ENCODE assay signal across 37 cellular contexts in the genomic region with DNA sequence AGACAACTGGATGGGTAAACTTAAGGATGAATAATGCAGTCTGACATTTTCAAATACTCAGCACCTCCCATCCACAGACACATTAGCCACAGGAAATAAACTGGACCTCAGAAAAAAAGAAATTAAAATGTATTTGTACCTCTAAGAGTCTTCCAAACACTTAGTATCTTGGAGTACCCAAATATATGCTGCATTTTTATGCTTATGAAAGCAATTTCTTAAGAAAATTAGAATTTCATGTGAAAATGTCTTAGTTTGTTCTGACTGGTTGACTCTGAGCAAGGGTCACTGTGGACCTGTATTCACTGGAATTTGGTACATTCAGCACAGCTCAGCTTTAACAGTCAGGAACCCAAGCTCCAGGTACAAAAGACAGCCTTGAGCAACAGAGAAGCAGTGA.
"Had no signal": no experiment of that assay in that cellular context is flagged by ENCODE, and none has a peak within 500 bp of the region (broad histone marks: within the 10 kb centered on the region; RNA-seq: fewer than 3 reads in every experiment).

No MANE protein-coding gene starts in this region.

- H3K9me3 Mint-ChIP-seq: activated CD4-positive, alpha-beta T cell treated with anti-CD3 and anti-CD28 coated beads, Interleukin-2, amount 10 ng/mL, durations not matched to agents 24 days and 14 days; activated naive CD4-positive, alpha-beta T cell treated with anti-CD3 and anti-CD28 coated beads for 36 hours; activated T-helper 1 cell treated with anti-CD3 and anti-CD28 coated beads, Interleukin-12 subunit alpha, Interleukin-12 subunit beta, Interleukin-2, Interleukin-4 antibody, amounts not matched to agents 30 ng/mL and 10 ng/mL and 1 ng/mL, durations not matched to agents 14 hours and 24 hours and 36 hours had no signal

- H3K27me3 ChIP-seq: adrenal gland, body of pancreas, brain microvascular endothelial cell, breast epithelium had no signal

- FAIRE-seq: astrocyte, TTC549 had no signal

- H3K27ac ChIP-seq: adrenal gland, body of pancreas, brain microvascular endothelial cell, breast epithelium, VCaP had no signal

- H3K4me3 Mint-ChIP-seq: activated B cell treated with CpG ODN at 0.5 μM for 24 hours; activated CD4-positive, alpha-beta memory T cell treated with anti-CD3 and anti-CD28 coated beads for 36 hours; activated CD4-positive, alpha-beta T cell treated with anti-CD3 and anti-CD28 coated beads, Interleukin-2, amount 10 ng/mL, durations not matched to agents 24 days and 14 days; activated CD8-positive, alpha-beta T cell treated with anti-CD3 and anti-CD28 coated beads for 36 hours; activated naive CD4-positive, alpha-beta T cell treated with anti-CD3 and anti-CD28 coated beads for 36 hours; activated naive CD8-positive, alpha-beta T cell treated with anti-CD3 and anti-CD28 coated beads for 36 hours; activated T-cell treated with anti-CD3 and anti-CD28 coated beads, Interleukin-2, amount 50 U/mL, for 4 hours; activated T-cell treated with anti-CD3 and anti-CD28 coated beads, Interleukin-2, amount 50 U/mL, for 72 hours; activated T-helper 1 cell treated with anti-CD3 and anti-CD28 coated beads, Interleukin-12 subunit alpha, Interleukin-12 subunit beta, Interleukin-2, Interleukin-4 antibody, amounts not matched to agents 30 ng/mL and 10 ng/mL and 1 ng/mL, durations not matched to agents 14 hours and 24 hours and 36 hours; activated T-helper 17 cell treated with anti-CD3 and anti-CD28 coated beads, Interleukin-2, amount 50 U/mL, for 72 hours; T-helper 1 cell treated with Interleukin-12 subunit alpha and Interleukin-12 subunit beta and Interleukin-4 antibody, amounts not matched to agents 30 μg/mL and 1 μg/mL, for 36 hours; T-helper 2 cell treated with Interferon-gamma antibody and Interleukin-4, amounts not matched to agents 5 μg/mL and 100 μg/mL, for 36 hours had no signal

- H3K9me3 ChIP-seq: adrenal gland had no signal

- H3K27me3 Mint-ChIP-seq: activated CD4-positive, alpha-beta memory T cell treated with anti-CD3 and anti-CD28 coated beads for 36 hours; activated CD4-positive, alpha-beta T cell treated with anti-CD3 and anti-CD28 coated beads, Interleukin-2, amount 10 ng/mL, durations not matched to agents 24 days and 14 days; activated CD8-positive, alpha-beta T cell treated with anti-CD3 and anti-CD28 coated beads for 36 hours; activated T-helper 17 cell treated with anti-CD3 and anti-CD28 coated beads, Interleukin-2, amount 50 U/mL, for 72 hours had no signal

- H3K4me3 ChIP-seq: adrenal gland, body of pancreas, breast epithelium had no signal

- H3K36me3 Mint-ChIP-seq: activated CD4-positive, alpha-beta memory T cell treated with anti-CD3 and anti-CD28 coated beads for 36 hours; activated naive CD8-positive, alpha-beta T cell treated with anti-CD3 and anti-CD28 coated beads for 36 hours had no signal

- ATAC-seq: activated CD8-positive, alpha-beta T cell treated with anti-CD3 and anti-CD28 coated beads for 36 hours; activated naive CD4-positive, alpha-beta T cell treated with anti-CD3 and anti-CD28 coated beads, Interleukin-2, amount 50 U/mL, for 72 hours; activated T-cell treated with anti-CD3 and anti-CD28 coated beads, Interleukin-2, amount 50 U/mL, for 4 hours; activated T-cell treated with anti-CD3 and anti-CD28 coated beads, Interleukin-2, amount 50 U/mL, for 72 hours; activated T-helper 17 cell treated with anti-CD3 and anti-CD28 coated beads, Interleukin-2, amount 50 U/mL, for 72 hours; body of pancreas had no signal

- H3K27ac Mint-ChIP-seq: activated B cell treated with CpG ODN at 0.5 μM for 24 hours; activated CD4-positive, alpha-beta memory T cell treated with anti-CD3 and anti-CD28 coated beads for 36 hours; activated CD4-positive, alpha-beta T cell treated with anti-CD3 and anti-CD28 coated beads, Interleukin-2, amount 10 ng/mL, durations not matched to agents 24 days and 14 days; activated CD8-positive, alpha-beta T cell treated with anti-CD3 and anti-CD28 coated beads for 36 hours; activated naive CD4-positive, alpha-beta T cell treated with anti-CD3 and anti-CD28 coated beads for 36 hours; activated naive CD4-positive, alpha-beta T cell treated with anti-CD3 and anti-CD28 coated beads, Interleukin-2, amount 50 U/mL, for 72 hours; activated naive CD8-positive, alpha-beta T cell treated with anti-CD3 and anti-CD28 coated beads for 36 hours; activated T-cell treated with anti-CD3 and anti-CD28 coated beads, Interleukin-2, amount 50 U/mL, for 72 hours; activated T-helper 1 cell treated with anti-CD3 and anti-CD28 coated beads, Interleukin-12 subunit alpha, Interleukin-12 subunit beta, Interleukin-2, Interleukin-4 antibody, amounts not matched to agents 30 ng/mL and 10 ng/mL and 1 ng/mL, durations not matched to agents 14 hours and 24 hours and 36 hours; activated T-helper 17 cell treated with anti-CD3 and anti-CD28 coated beads, Interleukin-2, amount 50 U/mL, for 72 hours; T-helper 1 cell treated with Interleukin-12 subunit alpha and Interleukin-12 subunit beta and Interleukin-4 antibody, amounts not matched to agents 30 μg/mL and 1 μg/mL, for 36 hours; T-helper 2 cell treated with Interferon-gamma antibody and Interleukin-4, amounts not matched to agents 5 μg/mL and 100 μg/mL, for 36 hours had no signal

- DNase-seq: activated B cell treated with CpG ODN at 0.5 μM for 24 hours; activated CD4-positive, alpha-beta memory T cell treated with anti-CD3 and anti-CD28 coated beads for 36 hours; activated CD4-positive, alpha-beta T cell treated with anti-CD3 and anti-CD28 coated beads for 4 hours; activated CD4-positive, alpha-beta T cell treated with anti-CD3 and anti-CD28 coated beads, Interleukin-2, amount 10 ng/mL, durations not matched to agents 24 days and 14 days; activated CD4-positive, alpha-beta T cell treated with anti-CD3 and anti-CD28 coated beads, Interleukin-2, amount 50 U/mL, for 1 hour; activated CD4-positive, alpha-beta T cell treated with anti-CD3 and anti-CD28 coated beads, Interleukin-2, amount 50 U/mL, for 4 hours; activated CD4-positive, CD25-positive, alpha-beta regulatory T cell treated with anti-CD3 and anti-CD28 coated beads, Interleukin-2, amount 50 U/mL, for 72 hours; activated CD8-positive, alpha-beta memory T cell treated with anti-CD3 and anti-CD28 coated beads, Interleukin-2, amount 50 U/mL, for 4 hours; activated CD8-positive, alpha-beta T cell treated with anti-CD3 and anti-CD28 coated beads for 36 hours; activated effector memory CD4-positive, alpha-beta T cell treated with anti-CD3 and anti-CD28 coated beads, Interleukin-2, amount 50 U/mL, for 16 hours; activated gamma-delta T cell treated with Interleukin-2 at 50 U/mL for 16 hours; activated naive CD4-positive, alpha-beta T cell; activated naive CD4-positive, alpha-beta T cell treated with anti-CD3 and anti-CD28 coated beads for 36 hours; activated naive CD4-positive, alpha-beta T cell treated with anti-CD3 and anti-CD28 coated beads, Interleukin-2, amount 50 U/mL, for 16 hours; activated naive CD8-positive, alpha-beta T cell treated with anti-CD3 and anti-CD28 coated beads for 36 hours; activated T-cell treated with anti-CD3 and anti-CD28 coated beads for 4 hours; activated T-cell treated with anti-CD3 and anti-CD28 coated beads, Interleukin-2, amount 50 U/mL, for 1 hour; activated T-cell treated with anti-CD3 and anti-CD28 coated beads, Interleukin-2, amount 50 U/mL, for 4 hours; activated T-cell treated with anti-CD3 and anti-CD28 coated beads, Interleukin-2, amount 50 U/mL, for 72 hours; adrenal gland; amniotic stem cell; aorta; body of pancreas; brain microvascular endothelial cell; central memory CD4-positive, alpha-beta T cell; T-helper 1 cell; T-helper 2 cell; T-helper 9 cell had no signal

- H3K4me1 Mint-ChIP-seq: activated B cell treated with CpG ODN at 0.5 μM for 24 hours; activated CD4-positive, alpha-beta T cell treated with anti-CD3 and anti-CD28 coated beads, Interleukin-2, amount 10 ng/mL, durations not matched to agents 24 days and 14 days; activated naive CD8-positive, alpha-beta T cell treated with anti-CD3 and anti-CD28 coated beads for 36 hours; activated T-helper 17 cell treated with anti-CD3 and anti-CD28 coated beads, Interleukin-2, amount 50 U/mL, for 72 hours had no signal

- H3K4me1 ChIP-seq: adrenal gland, body of pancreas, breast epithelium had no signal

- H3K36me3 ChIP-seq: adrenal gland, brain microvascular endothelial cell, breast epithelium had no signal
